Comparison of ENCODE assay signal across 17 cellular contexts in genomic region chr2:45191096-45191863, GRCh38.
DNase-seq lines count a peak whose midpoint lies in the region; ATAC-seq and TF ChIP-seq lines count a peak whose summit lies in the region.
"Had no signal": no experiment of that assay in that cellular context is flagged by ENCODE, and none has a peak within 500 bp of the region (broad histone marks: within the 10 kb centered on the region; RNA-seq: fewer than 3 reads in every experiment).

No MANE protein-coding gene starts in this region.

- H3K4me1 ChIP-seq in mesenchymal stem cell (ENCODE audit: control insufficient read depth, insufficient read depth, low read depth, low read length) (peaks cover 7% of the 10 kb centered on the region), vagina (peaks cover 6% of the 10 kb centered on the region), ovary (ENCODE audit: insufficient read depth) (no peaks in the 10 kb centered on the region), upper lobe of right lung (no peaks in the 10 kb centered on the region)

- 95% methylated on average over 15 of the region's 16 CpGs for WGBS in mesenchymal stem cell
- 59 to 72% (median 70%) methylated on average over 16 of the region's 16 CpGs for WGBS in ovary, 3 donors

- H2AK5ac ChIP-seq in mesenchymal stem cell (ENCODE audit: low read length, severe bottlenecking) = no peak overlapping the region

- no peak for TF ChIP-seq CTCF in brain (conservative IDR thresholded peaks at IDR 0.05)
- no peak for TF ChIP-seq CTCF in vagina (IDR thresholded peaks at IDR 0.05)
- no peak for TF ChIP-seq CTCF in ovary (IDR thresholded peaks at IDR 0.05)
- no peak for TF ChIP-seq CTCF in upper lobe of right lung (IDR thresholded peaks at IDR 0.05)

- peak overlapping the region in 1 of 2 experiments; percentile 52 for H3K4me3 ChIP-seq in mesenchymal stem cell (ENCODE audit: insufficient read depth in 1 of 2, low read depth in 1 of 2, low read length in 2 of 2)
- no peak overlapping the region for H3K4me3 ChIP-seq in vagina
- no peak overlapping the region for H3K4me3 ChIP-seq in ovary
- H3K4me3 ChIP-seq in upper lobe of right lung = no peak overlapping the region
- H3K4me3 ChIP-seq: PC-9 had no signal

- no peak overlapping the region for H3K4me2 ChIP-seq in mesenchymal stem cell (ENCODE audit: low read length, poor library complexity, severe bottlenecking)
- H3K4me2 ChIP-seq: KMS-11, PC-9 had no signal

- H2BK120ac ChIP-seq in mesenchymal stem cell (ENCODE audit: low read depth, low read length) = no peak overlapping the region

- H3K27ac ChIP-seq in mesenchymal stem cell (ENCODE audit: low read length, poor library complexity, severe bottlenecking) (no peak overlapping the region), vagina (peak overlapping the region; percentile 69), ovary (no peak overlapping the region), upper lobe of right lung (no peak overlapping the region)
- H3K27ac ChIP-seq: KMS-11, PC-9 had no signal

- H3K23ac ChIP-seq in mesenchymal stem cell (ENCODE audit: low read length in 2 of 2) = no peak overlapping the region

- H3K18ac ChIP-seq in mesenchymal stem cell (ENCODE audit: low read depth in 1 of 2, low read length in 2 of 2) = no peak overlapping the region

- H3K4ac ChIP-seq in mesenchymal stem cell (ENCODE audit: low read depth in 1 of 2, low read length in 2 of 2) = no peak overlapping the region

- H3K36me3 Mint-ChIP-seq in brain = no peaks in the 10 kb centered on the region

- H3K27ac Mint-ChIP-seq in brain = peak overlapping the region in 4 of 5 experiments; percentile 49 to 74 (median 56)

- peaks cover 27% of the 10 kb centered on the region for H3K27me3 Mint-ChIP-seq in brain

- peaks cover 32% of the 10 kb centered on the region for H3K4me1 Mint-ChIP-seq in brain

- H2BK5ac ChIP-seq in mesenchymal stem cell (ENCODE audit: low read depth, low read length, poor library complexity, severe bottlenecking) = no peak overlapping the region

- H3K9me3 ChIP-seq in mesenchymal stem cell (ENCODE audit: control insufficient read depth, low read length) (no peaks in the 10 kb centered on the region), vagina (no peaks in the 10 kb centered on the region), ovary (no peaks in the 10 kb centered on the region), upper lobe of right lung (no peaks in the 10 kb centered on the region)

- ATAC-seq in upper lobe of right lung = no peak

- TF ChIP-seq EP300 in ovary (IDR thresholded peaks at IDR 0.05) = no peak

- peak; percentile 95 for DNase-seq in LHCN-M2 (ENCODE audit: low read depth)
- DNase-seq in mesenchymal stem cell = peak; percentile 22
- DNase-seq in vagina (ENCODE audit: extremely low spot score in 2 of 2) = no peak
- no peak for DNase-seq in ovary
- DNase-seq in upper lobe of right lung = no peak
- DNase-seq in NCI-H146 treated with DMSO at 0.1 percent for 48 hours (lab: John Stamatoyannopoulos, UW; ENCODE audit: unreplicated experiment) = no peak
- DNase-seq: C1 segment of cervical spinal cord, DMS153, MM.1S, NCI-H1105, NCI-H187 treated with DMSO at 0.1 percent for 48 hours, NCI-H2171, NCI-H446 treated with DMSO at 0.1 percent for 48 hours, NCI-H748 treated with DMSO at 0.1 percent for 48 hours, PC-9 had no signal

- H2BK15ac ChIP-seq in mesenchymal stem cell (ENCODE audit: low read depth, poor library complexity, severe bottlenecking) = no peak overlapping the region

- H3K9me3 Mint-ChIP-seq in brain = peaks cover 0 to 4% (median 0%) of the 10 kb centered on the region in 5 experiments

- H3K14ac ChIP-seq in mesenchymal stem cell (ENCODE audit: low read length in 2 of 2) = no peak overlapping the region

- TF ChIP-seq POLR2A in vagina (IDR thresholded peaks at IDR 0.05) = no peak
- no peak for TF ChIP-seq POLR2A in ovary (IDR thresholded peaks at IDR 0.05)

- no peak overlapping the region for H2AFZ ChIP-seq in mesenchymal stem cell (ENCODE audit: low read depth, low read length)
- H2AFZ ChIP-seq: PC-9 had no signal

- no peak overlapping the region for H4K8ac ChIP-seq in mesenchymal stem cell (ENCODE audit: low read length)

- no peak overlapping the region for H4K91ac ChIP-seq in mesenchymal stem cell (ENCODE audit: low read length)

- intact Hi-C loops in vagina (cut with DNase I) (no loop called here), ovary (cut with DNase I) (no loop called here), upper lobe of right lung (cut with DNase I) (no loop called here)

- H2BK12ac ChIP-seq in mesenchymal stem cell (ENCODE audit: low read length in 2 of 2) = no peak overlapping the region

- H3K36me3 ChIP-seq in mesenchymal stem cell (ENCODE audit: control insufficient read depth in 1 of 2, insufficient read depth in 2 of 2, low read depth in 1 of 2, low read length in 2 of 2) (no peaks in the 10 kb centered on the region), vagina (no peaks in the 10 kb centered on the region), ovary (no peaks in the 10 kb centered on the region), upper lobe of right lung (no peaks in the 10 kb centered on the region)

- H3K27me3 ChIP-seq in mesenchymal stem cell (ENCODE audit: control insufficient read depth in 1 of 2, insufficient read depth in 1 of 2, low read length in 2 of 2) = no peaks in the 10 kb centered on the region
- no peaks in the 10 kb centered on the region for H3K27me3 ChIP-seq in vagina
- no peaks in the 10 kb centered on the region for H3K27me3 ChIP-seq in ovary
- peaks cover 6% of the 10 kb centered on the region for H3K27me3 ChIP-seq in upper lobe of right lung

- peak overlapping the region; percentile 50 for H3K9ac ChIP-seq in mesenchymal stem cell (ENCODE audit: low read length)
- H3K9ac ChIP-seq: KMS-11 had no signal

- no peak overlapping the region for H3K4me3 Mint-ChIP-seq in brain

- H3K79me1 ChIP-seq in mesenchymal stem cell (replicated peaks; ENCODE audit: low read length, poor library complexity, severe bottlenecking) = no peaks in the 10 kb centered on the region

Comparison
In these comparisons a context has a peak if more than half of its experiments do, and no peak if none do; other contexts are left out.
1. DNase-seq: peak in LHCN-M2 (single experiment) and mesenchymal stem cell (single experiment); none in vagina (0 of 2), ovary (0 of 5), upper lobe of right lung (single experiment) and NCI-H146 treated with DMSO at 0.1 percent for 48 hours (single experiment).